ENCODE assay signal across 1 cellular context in the genomic region with DNA sequence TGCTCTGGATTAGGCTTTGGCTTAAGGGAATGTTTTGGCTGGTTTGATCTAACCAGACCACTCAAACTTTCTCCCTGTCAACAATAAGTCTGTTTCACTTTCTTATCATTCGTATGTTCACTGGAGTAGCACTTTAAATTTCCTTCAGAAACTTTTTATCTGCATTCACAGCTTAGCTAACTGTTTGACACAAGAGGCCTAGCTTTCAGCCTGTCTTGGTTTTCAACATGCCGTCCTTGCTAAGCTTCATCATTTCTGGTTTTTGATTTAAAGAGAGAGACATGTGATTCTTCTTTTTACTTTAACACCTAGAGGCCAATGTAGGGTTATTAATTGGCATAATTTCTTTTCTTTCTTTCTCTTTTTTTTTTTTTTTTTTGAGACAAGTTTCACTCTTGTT.
TF ChIP-seq lines count a peak whose summit lies in the region.

No MANE protein-coding gene starts in this region.

TF ChIP-seq in K562, 482 proteins besides CTCF, POLR2A, EP300 and RAD21 (continued from another document):
- TF ChIP-seq HDAC2 (IDR thresholded peaks at IDR 0.05) (0 out of 2 replicates have a peak, but pooled peaks have one; percentile 42), TEAD4 (IDR thresholded peaks at IDR 0.05; ENCODE audit: low read length) (peak; percentile 71), TEAD4 (CRISPR knock-in tag; IDR thresholded peaks at IDR 0.05; ENCODE audit: borderline replicate concordance) (no peak), TCFL5 (CRISPR knock-in tag; conservative IDR thresholded peaks at IDR 0.05) (no peak), NCOR1 (IDR thresholded peaks at IDR 0.05) (peak; percentile 84), ZFX (CRISPR knock-in tag; IDR thresholded peaks at IDR 0.05) (peak; percentile 67), CBFA2T3 (IDR thresholded peaks at IDR 0.05) (peak; percentile 89), PHB2 (IDR thresholded peaks at IDR 0.05; ENCODE audit: low read depth) (peak; percentile 46; the same call in 1 of the 2 replicates), ZNF280B (CRISPR knock-in tag; IDR thresholded peaks at IDR 0.05) (no peak), ILF3 (IDR thresholded peaks at IDR 0.05; ENCODE audit: borderline replicate concordance) (no peak), GATA2 (CRISPR knock-in tag; IDR thresholded peaks at IDR 0.05) (peak; percentile 12; the same call in 1 of the 2 replicates), ZNF707 (CRISPR knock-in tag; conservative IDR thresholded peaks at IDR 0.05) (no peak), POLR2H (tag; IDR thresholded peaks at IDR 0.05; ENCODE audit: low read depth) (no peak), ELF4 (CRISPR knock-in tag; IDR thresholded peaks at IDR 0.05) (no peak), CHD2 (IDR thresholded peaks at IDR 0.05; ENCODE audit: low read depth, low read length) (no peak)
- TF ChIP-seq, protein P1, sequence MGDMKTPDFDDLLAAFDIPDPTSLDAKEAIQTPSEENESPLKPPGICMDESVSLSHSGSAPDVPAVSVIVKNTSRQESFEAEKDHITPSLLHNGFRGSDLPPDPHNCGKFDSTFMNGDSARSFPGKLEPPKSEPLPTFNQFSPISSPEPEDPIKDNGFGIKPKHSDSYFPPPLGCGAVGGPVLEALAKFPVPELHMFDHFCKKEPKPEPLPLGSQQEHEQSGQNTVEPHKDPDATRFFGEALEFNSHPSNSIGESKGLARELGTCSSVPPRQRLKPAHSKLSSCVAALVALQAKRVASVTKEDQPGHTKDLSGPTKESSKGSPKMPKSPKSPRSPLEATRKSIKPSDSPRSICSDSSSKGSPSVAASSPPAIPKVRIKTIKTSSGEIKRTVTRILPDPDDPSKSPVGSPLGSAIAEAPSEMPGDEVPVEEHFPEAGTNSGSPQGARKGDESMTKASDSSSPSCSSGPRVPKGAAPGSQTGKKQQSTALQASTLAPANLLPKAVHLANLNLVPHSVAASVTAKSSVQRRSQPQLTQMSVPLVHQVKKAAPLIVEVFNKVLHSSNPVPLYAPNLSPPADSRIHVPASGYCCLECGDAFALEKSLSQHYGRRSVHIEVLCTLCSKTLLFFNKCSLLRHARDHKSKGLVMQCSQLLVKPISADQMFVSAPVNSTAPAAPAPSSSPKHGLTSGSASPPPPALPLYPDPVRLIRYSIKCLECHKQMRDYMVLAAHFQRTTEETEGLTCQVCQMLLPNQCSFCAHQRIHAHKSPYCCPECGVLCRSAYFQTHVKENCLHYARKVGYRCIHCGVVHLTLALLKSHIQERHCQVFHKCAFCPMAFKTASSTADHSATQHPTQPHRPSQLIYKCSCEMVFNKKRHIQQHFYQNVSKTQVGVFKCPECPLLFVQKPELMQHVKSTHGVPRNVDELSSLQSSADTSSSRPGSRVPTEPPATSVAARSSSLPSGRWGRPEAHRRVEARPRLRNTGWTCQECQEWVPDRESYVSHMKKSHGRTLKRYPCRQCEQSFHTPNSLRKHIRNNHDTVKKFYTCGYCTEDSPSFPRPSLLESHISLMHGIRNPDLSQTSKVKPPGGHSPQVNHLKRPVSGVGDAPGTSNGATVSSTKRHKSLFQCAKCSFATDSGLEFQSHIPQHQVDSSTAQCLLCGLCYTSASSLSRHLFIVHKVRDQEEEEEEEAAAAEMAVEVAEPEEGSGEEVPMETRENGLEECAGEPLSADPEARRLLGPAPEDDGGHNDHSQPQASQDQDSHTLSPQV (IDR thresholded peaks at IDR 0.05): no peak
- TF ChIP-seq, protein P2, sequence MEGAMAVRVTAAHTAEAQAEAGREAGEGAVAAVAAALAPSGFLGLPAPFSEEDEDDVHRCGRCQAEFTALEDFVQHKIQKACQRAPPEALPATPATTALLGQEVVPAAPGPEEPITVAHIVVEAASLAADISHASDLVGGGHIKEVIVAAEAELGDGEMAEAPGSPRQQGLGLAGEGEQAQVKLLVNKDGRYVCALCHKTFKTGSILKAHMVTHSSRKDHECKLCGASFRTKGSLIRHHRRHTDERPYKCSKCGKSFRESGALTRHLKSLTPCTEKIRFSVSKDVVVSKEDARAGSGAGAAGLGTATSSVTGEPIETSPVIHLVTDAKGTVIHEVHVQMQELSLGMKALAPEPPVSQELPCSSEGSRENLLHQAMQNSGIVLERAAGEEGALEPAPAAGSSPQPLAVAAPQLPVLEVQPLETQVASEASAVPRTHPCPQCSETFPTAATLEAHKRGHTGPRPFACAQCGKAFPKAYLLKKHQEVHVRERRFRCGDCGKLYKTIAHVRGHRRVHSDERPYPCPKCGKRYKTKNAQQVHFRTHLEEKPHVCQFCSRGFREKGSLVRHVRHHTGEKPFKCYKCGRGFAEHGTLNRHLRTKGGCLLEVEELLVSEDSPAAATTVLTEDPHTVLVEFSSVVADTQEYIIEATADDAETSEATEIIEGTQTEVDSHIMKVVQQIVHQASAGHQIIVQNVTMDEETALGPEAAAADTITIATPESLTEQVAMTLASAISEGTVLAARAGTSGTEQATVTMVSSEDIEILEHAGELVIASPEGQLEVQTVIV (CRISPR knock-in tag; IDR thresholded peaks at IDR 0.05; ENCODE audit: borderline replicate concordance): no peak
